9 cellular contexts compared by ENCODE assay signal in the genomic region with DNA sequence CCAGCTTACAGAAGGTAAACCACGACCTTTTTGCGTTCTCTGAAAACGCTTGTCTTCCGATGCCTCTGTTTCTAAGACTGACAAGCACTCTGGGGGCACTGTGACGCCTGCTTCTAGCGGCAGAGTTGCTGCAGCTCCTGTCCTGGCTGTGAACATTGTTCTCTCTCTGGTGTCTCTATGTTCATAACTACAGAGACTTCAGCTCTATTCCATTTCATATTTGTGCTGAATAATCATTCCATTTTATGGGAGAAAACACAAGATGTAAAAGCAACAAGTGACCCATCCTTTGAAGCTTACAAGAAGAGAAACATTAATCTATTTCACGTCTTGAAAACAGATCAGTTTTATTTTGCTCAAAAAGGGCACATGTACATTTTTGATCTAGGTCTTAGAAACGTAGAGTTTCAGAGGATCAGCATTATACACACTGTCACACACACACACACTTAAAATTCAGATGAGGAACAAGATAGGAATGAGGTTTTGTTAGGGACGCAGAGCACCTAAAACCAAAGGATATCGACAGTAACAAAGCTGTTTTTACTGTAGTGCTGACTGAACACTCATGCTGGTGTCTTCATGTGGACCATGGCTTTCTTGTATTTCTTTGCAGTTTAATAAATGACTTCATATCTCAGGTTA. TPM values are rescaled to one million over a fixed set of nuclear protein-coding genes. Genes with fewer than 3 reads are reported as not detected.
DNase-seq lines count a peak whose midpoint lies in the region; ATAC-seq and TF ChIP-seq lines count a peak whose summit lies in the region.
"Had no signal": no experiment of that assay in that cellular context is flagged by ENCODE, and none has a peak within 500 bp of the region (broad histone marks: within the 10 kb centered on the region; RNA-seq: fewer than 3 reads in every experiment).

No MANE protein-coding gene starts in this region.

- 37% methylated on average over 10 of the region's 10 CpGs for WGBS in urinary bladder
- 41 to 62% methylated on average over 10 of the region's 10 CpGs for WGBS in thyroid gland, 2 donors

- TF ChIP-seq POLR2A in thyroid gland (IDR thresholded peaks at IDR 0.05) = no peak

- H3K4me3 ChIP-seq in urinary bladder (ENCODE audit: low read depth, low read length) = peak overlapping the region; percentile 3
- no peak overlapping the region for H3K4me3 ChIP-seq in thyroid gland (replicated peaks in 1 of 3)

- peak; percentile 45 for ATAC-seq in activated naive CD8-positive, alpha-beta T cell treated with anti-CD3 and anti-CD28 coated beads, Interleukin-2, amount 50 U/mL, for 24 hours
- ATAC-seq in GM21825 (IDR thresholded peaks at IDR 0.05; ENCODE audit: unreplicated experiment) (no peak), HG02623 (IDR thresholded peaks at IDR 0.05; ENCODE audit: unreplicated experiment) (no peak)

- H3K4me1 ChIP-seq in urinary bladder (ENCODE audit: insufficient read depth) = no peaks in the 10 kb centered on the region
- peaks cover 0 to 4% of the 10 kb centered on the region in 2 donors for H3K4me1 ChIP-seq in thyroid gland

- TF ChIP-seq CTCF in thyroid gland (IDR thresholded peaks at IDR 0.05) = no peak

- H3K9me3 ChIP-seq in thyroid gland = no peaks in the 10 kb centered on the region

- intact Hi-C loops in thyroid gland (cut with DNase I) = no loop called here

- peaks cover 73% of the 10 kb centered on the region for H3K36me3 Mint-ChIP-seq in activated naive CD8-positive, alpha-beta T cell treated with anti-CD3 and anti-CD28 coated beads, Interleukin-2, amount 50 U/mL, for 24 hours (ENCODE audit: low read depth)

- peak; percentile 71 for DNase-seq in stimulated activated CD4-positive, alpha-beta T cell treated with anti-CD3 and anti-CD28 coated beads, Interleukin-15, amount 100 ng/mL, for 24 hours
- no peak for DNase-seq in stimulated activated CD4-positive, alpha-beta T cell treated with anti-CD3 and anti-CD28 coated beads, Interleukin-12 subunit alpha, Interleukin-12 subunit beta, amount 100 ng/mL, for 4 hours
- DNase-seq in OCI-M1 (lab: John Stamatoyannopoulos, UW) (peak; percentile 79), thyroid gland (no peak)
- peak; percentile 67 for DNase-seq in activated naive CD8-positive, alpha-beta T cell treated with anti-CD3 and anti-CD28 coated beads, Interleukin-2, amount 50 U/mL, for 24 hours

- H3K4me3 Mint-ChIP-seq in activated naive CD8-positive, alpha-beta T cell treated with anti-CD3 and anti-CD28 coated beads, Interleukin-2, amount 50 U/mL, for 24 hours = peak overlapping the region; percentile 92

- H3K27me3 Mint-ChIP-seq in activated naive CD8-positive, alpha-beta T cell treated with anti-CD3 and anti-CD28 coated beads, Interleukin-2, amount 50 U/mL, for 24 hours = no peaks in the 10 kb centered on the region

- H3K9me3 Mint-ChIP-seq in activated naive CD8-positive, alpha-beta T cell treated with anti-CD3 and anti-CD28 coated beads, Interleukin-2, amount 50 U/mL, for 24 hours = no peaks in the 10 kb centered on the region

- no peak overlapping the region for H3K27ac ChIP-seq in urinary bladder (ENCODE audit: low read depth)
- no peak overlapping the region for H3K27ac ChIP-seq in thyroid gland

- H3K4me1 Mint-ChIP-seq in activated naive CD8-positive, alpha-beta T cell treated with anti-CD3 and anti-CD28 coated beads, Interleukin-2, amount 50 U/mL, for 24 hours = peaks cover 39% of the 10 kb centered on the region

- H3K27ac Mint-ChIP-seq in activated naive CD8-positive, alpha-beta T cell treated with anti-CD3 and anti-CD28 coated beads, Interleukin-2, amount 50 U/mL, for 24 hours = peak overlapping the region; percentile 96

- H3K36me3 ChIP-seq in urinary bladder (ENCODE audit: insufficient read depth) (no peaks in the 10 kb centered on the region), thyroid gland (no peaks in the 10 kb centered on the region)

- H3K27me3 ChIP-seq in thyroid gland = no peaks in the 10 kb centered on the region

RNA-seq across cellular contexts. Expression of a gene that starts 3.0 kb away (rescaled TPM):
- total RNA-seq in urinary bladder = 7.8 TPM
- 3.5 TPM for polyA plus RNA-seq in urinary bladder
- 10 to 100 TPM in 1 of 4 donors, 1 to 10 TPM in 3; 8.9 to 10.5 (median 9.6) TPM for total RNA-seq in thyroid gland
- total RNA-seq: RPMI7951 had no signal

Comparison
In these comparisons a context has a peak if more than half of its experiments do, and no peak if none do; other contexts are left out.
1. DNase-seq: peak in stimulated activated CD4-positive, alpha-beta T cell treated with anti-CD3 and anti-CD28 coated beads, Interleukin-15, amount 100 ng/mL, for 24 hours (single experiment), OCI-M1 (single experiment) and activated naive CD8-positive, alpha-beta T cell treated with anti-CD3 and anti-CD28 coated beads, Interleukin-2, amount 50 U/mL, for 24 hours (single experiment); none in stimulated activated CD4-positive, alpha-beta T cell treated with anti-CD3 and anti-CD28 coated beads, Interleukin-12 subunit alpha, Interleukin-12 subunit beta, amount 100 ng/mL, for 4 hours (single experiment) and thyroid gland (0 of 2).